In the genomic region with DNA sequence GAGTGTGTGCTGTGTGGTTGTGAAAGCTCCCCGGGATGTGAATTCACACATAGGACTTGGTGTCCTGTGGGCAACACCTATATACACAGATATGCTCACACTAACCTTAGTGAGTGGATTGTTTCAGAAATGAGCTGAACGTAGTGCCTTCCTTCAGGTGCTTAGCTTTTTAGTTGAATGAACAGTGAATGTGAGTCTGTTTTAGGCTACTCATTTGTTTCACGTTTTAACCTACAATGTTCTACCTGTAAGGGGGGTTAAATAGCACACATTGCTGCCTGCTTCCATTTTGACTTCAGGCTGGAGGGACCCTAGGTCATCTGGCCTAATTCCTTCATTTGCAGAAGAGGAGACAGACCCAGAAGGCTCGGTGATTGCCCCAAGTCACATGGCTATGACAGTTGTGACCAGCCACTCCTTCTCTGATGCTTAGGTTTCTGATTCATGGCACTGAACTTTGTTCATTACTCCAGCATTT, we compare ENCODE assay signal across 10 cellular contexts. TPM values are rescaled to one million over a fixed set of nuclear protein-coding genes. Genes with fewer than 3 reads are reported as not detected.
DNase-seq lines count a peak whose midpoint lies in the region; ATAC-seq lines count a peak whose summit lies in the region.
"Had no signal": no experiment of that assay in that cellular context is flagged by ENCODE, and none has a peak within 500 bp of the region (broad histone marks: within the 10 kb centered on the region; RNA-seq: fewer than 3 reads in every experiment).

No MANE protein-coding gene starts in this region.

- H3K27ac Mint-ChIP-seq in activated T-helper 1 cell treated with anti-CD3 and anti-CD28 coated beads, Interleukin-12 subunit alpha, Interleukin-12 subunit beta, Interleukin-2, Interleukin-4 antibody, amounts not matched to agents 30 ng/mL and 10 ng/mL and 1 ng/mL, durations not matched to agents 14 hours and 24 hours and 36 hours = no peak overlapping the region

- peak; percentile 38 for ATAC-seq in HG03066 (IDR thresholded peaks at IDR 0.05; ENCODE audit: low read depth, unreplicated experiment)
- ATAC-seq: A549 had no signal

- H3K4me1 ChIP-seq in subcutaneous abdominal adipose tissue (ENCODE audit: control insufficient read depth in 5 of 5, insufficient read depth in 5 of 5, low read length in 5 of 5) = peaks cover 0 to 37% (median 32%) of the 10 kb centered on the region in 5 donors
- H3K4me1 ChIP-seq: A549 had no signal

- peak overlapping the region; percentile 32 for H3K4me3 Mint-ChIP-seq in activated T-helper 1 cell treated with anti-CD3 and anti-CD28 coated beads, Interleukin-12 subunit alpha, Interleukin-12 subunit beta, Interleukin-2, Interleukin-4 antibody, amounts not matched to agents 30 ng/mL and 10 ng/mL and 1 ng/mL, durations not matched to agents 14 hours and 24 hours and 36 hours

- DNase-seq in SKM-1 treated with dmso at 0.1 percent for 144 hours (lab: John Stamatoyannopoulos, UW; ENCODE audit: unreplicated experiment) = peak; percentile 35
- no peak for DNase-seq in SKM-1 (lab: John Stamatoyannopoulos, UW; ENCODE audit: unreplicated experiment)
- DNase-seq in activated T-helper 1 cell treated with anti-CD3 and anti-CD28 coated beads, Interleukin-12 subunit alpha, Interleukin-12 subunit beta, Interleukin-2, Interleukin-4 antibody, amounts not matched to agents 30 ng/mL and 10 ng/mL and 1 ng/mL, durations not matched to agents 14 hours and 24 hours and 36 hours (ENCODE audit: low spot score) = no peak
- DNase-seq in stimulated activated CD4-positive, alpha-beta T cell treated with anti-CD3 and anti-CD28 coated beads, Interleukin-4, amount 100 ng/mL, for 1 hour = no peak
- no peak for DNase-seq in NCI-H748 treated with DMSO at 0.1 percent for 48 hours (lab: John Stamatoyannopoulos, UW)
- DNase-seq in activated naive CD4-positive, alpha-beta T cell (lab: John Stamatoyannopoulos, UW) = no peak

- peaks cover 29% of the 10 kb centered on the region for H3K4me1 Mint-ChIP-seq in activated T-helper 1 cell treated with anti-CD3 and anti-CD28 coated beads, Interleukin-12 subunit alpha, Interleukin-12 subunit beta, Interleukin-2, Interleukin-4 antibody, amounts not matched to agents 30 ng/mL and 10 ng/mL and 1 ng/mL, durations not matched to agents 14 hours and 24 hours and 36 hours (ENCODE audit: low read depth)

- no peaks in the 10 kb centered on the region for H3K9me3 ChIP-seq in subcutaneous abdominal adipose tissue (ENCODE audit: control insufficient read depth in 5 of 5, low read length in 5 of 5)
- H3K9me3 ChIP-seq: A549 had no signal

- H3K9me3 Mint-ChIP-seq in activated T-helper 1 cell treated with anti-CD3 and anti-CD28 coated beads, Interleukin-12 subunit alpha, Interleukin-12 subunit beta, Interleukin-2, Interleukin-4 antibody, amounts not matched to agents 30 ng/mL and 10 ng/mL and 1 ng/mL, durations not matched to agents 14 hours and 24 hours and 36 hours = peaks cover 12% of the 10 kb centered on the region

- no peaks in the 10 kb centered on the region for H3K27me3 ChIP-seq in subcutaneous abdominal adipose tissue (ENCODE audit: control insufficient read depth in 5 of 5, insufficient read depth in 4 of 5, low read length in 5 of 5)

- peak overlapping the region in 4 of 5 donors; percentile 0 to 56 (median 33) for H3K9ac ChIP-seq in subcutaneous abdominal adipose tissue (ENCODE audit: low read length in 5 of 5)

- H3K4me3 ChIP-seq in subcutaneous abdominal adipose tissue (ENCODE audit: low read depth in 1 of 5, low read length in 5 of 5) = peak overlapping the region; percentile 30 to 71 (median 60)
- H3K4me3 ChIP-seq: A549 had no signal

- peaks cover 5% of the 10 kb centered on the region for H3K36me3 Mint-ChIP-seq in activated T-helper 1 cell treated with anti-CD3 and anti-CD28 coated beads, Interleukin-12 subunit alpha, Interleukin-12 subunit beta, Interleukin-2, Interleukin-4 antibody, amounts not matched to agents 30 ng/mL and 10 ng/mL and 1 ng/mL, durations not matched to agents 14 hours and 24 hours and 36 hours (ENCODE audit: low read depth)

- H3K27me3 Mint-ChIP-seq in activated T-helper 1 cell treated with anti-CD3 and anti-CD28 coated beads, Interleukin-12 subunit alpha, Interleukin-12 subunit beta, Interleukin-2, Interleukin-4 antibody, amounts not matched to agents 30 ng/mL and 10 ng/mL and 1 ng/mL, durations not matched to agents 14 hours and 24 hours and 36 hours (ENCODE audit: insufficient read depth) = peaks cover 16% of the 10 kb centered on the region

- no peaks in the 10 kb centered on the region for H3K36me3 ChIP-seq in subcutaneous abdominal adipose tissue (ENCODE audit: control insufficient read depth in 5 of 5, insufficient read depth in 5 of 5, low read length in 5 of 5)

- intact Hi-C loops in activated T-helper 1 cell treated with anti-CD3 and anti-CD28 coated beads, Interleukin-12 subunit alpha, Interleukin-12 subunit beta, Interleukin-2, Interleukin-4 antibody, amounts not matched to agents 30 ng/mL and 10 ng/mL and 1 ng/mL, durations not matched to agents 14 hours and 24 hours and 36 hours (cut with micrococcal nuclease) = loop anchor here (10.0 kb wide), 1 partner anchor 161 kb away; no protein-coding TSS in a partner anchor

- peak overlapping the region; percentile 51 for H3K27ac ChIP-seq in subcutaneous abdominal adipose tissue (ENCODE audit: low read depth, low read length)
- H3K27ac ChIP-seq: A549 had no signal

RNA-seq across cellular contexts. Expression of a gene that starts 1.0 kb away (rescaled TPM):
- total RNA-seq in activated T-helper 1 cell treated with anti-CD3 and anti-CD28 coated beads, Interleukin-12 subunit alpha, Interleukin-12 subunit beta, Interleukin-2, Interleukin-4 antibody, amounts not matched to agents 30 ng/mL and 10 ng/mL and 1 ng/mL, durations not matched to agents 14 hours and 24 hours and 36 hours = 3.2 TPM in 2 replicates
- total RNA-seq: HT1080 had no signal

RNA-seq across cellular contexts. Expression of a gene that starts 46.4 kb away (rescaled TPM):
- not detected in 2 replicates for total RNA-seq in activated T-helper 1 cell treated with anti-CD3 and anti-CD28 coated beads, Interleukin-12 subunit alpha, Interleukin-12 subunit beta, Interleukin-2, Interleukin-4 antibody, amounts not matched to agents 30 ng/mL and 10 ng/mL and 1 ng/mL, durations not matched to agents 14 hours and 24 hours and 36 hours
